Comparison of ENCODE assay signal across 27 cellular contexts in the genomic region with DNA sequence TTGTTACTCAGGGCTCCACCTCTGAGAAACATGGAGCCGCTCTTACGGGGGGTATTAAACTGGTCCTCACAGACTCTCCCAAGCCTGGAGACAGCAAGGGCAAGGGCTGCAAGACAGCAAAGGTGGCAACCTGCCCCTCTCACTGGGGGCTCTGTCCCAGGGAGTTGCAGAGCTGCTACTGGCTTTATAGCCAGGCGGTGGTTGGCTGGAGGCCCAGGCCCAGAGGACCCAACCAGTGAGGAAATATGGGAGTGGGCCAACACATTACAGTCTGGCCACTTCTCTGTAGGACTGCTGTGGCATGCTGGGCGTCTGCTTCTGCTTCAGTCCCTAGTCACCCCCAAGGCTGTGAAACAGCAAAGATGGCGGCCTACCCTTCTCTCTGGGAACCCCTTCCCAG.
"Had no signal": no experiment of that assay in that cellular context is flagged by ENCODE, and none has a peak within 500 bp of the region (broad histone marks: within the 10 kb centered on the region; RNA-seq: fewer than 3 reads in every experiment).

No MANE protein-coding gene starts in this region.

- H3K4me1 ChIP-seq: stomach, suprapubic skin, testis, thyroid gland, tibial artery, tibial nerve, transverse colon, upper lobe of left lung, uterus, vagina had no signal

- H3K9me3 Mint-ChIP-seq: stimulated activated naive B cell treated with anti-CD40 and anti-IgM and Interleukin-4, amounts not matched to agents 10 μg/mL and 1 μg/mL and 100 μg/mL, for 72 hours; type B pancreatic cell had no signal

- FAIRE-seq: urothelium cell line had no signal

- H3K27me3 ChIP-seq: stomach, suprapubic skin, testis, thyroid gland, tibial artery, tibial nerve, transverse colon, upper lobe of left lung, vagina had no signal

- H3K4me1 Mint-ChIP-seq: stimulated activated effector memory CD8-positive, alpha-beta T cell treated with anti-CD3 and anti-CD28 coated beads, Interleukin-12 subunit alpha, Interleukin-12 subunit beta, amount 100 ng/mL, for 72 hours; stimulated activated naive B cell treated with anti-CD40 and anti-IgM and Interleukin-4, amounts not matched to agents 10 μg/mL and 1 μg/mL and 100 μg/mL, for 72 hours had no signal

- DNase-seq: stimulated activated CD4-positive, alpha-beta T cell treated with anti-CD3 and anti-CD28 coated beads, Interleukin-1b, Interleukin-23, amount 100 ng/mL, for 48 hours; stimulated activated CD4-positive, alpha-beta T cell treated with anti-CD3 and anti-CD28 coated beads, Interleukin-2, amount 100 ng/mL, for 24 hours; stimulated activated CD4-positive, alpha-beta T cell treated with anti-CD3 and anti-CD28 coated beads, Interleukin-2, amount 100 ng/mL, for 48 hours; stimulated activated CD4-positive, alpha-beta T cell treated with anti-CD3 and anti-CD28 coated beads, Interleukin-4, amount 100 ng/mL, for 1 hour; stimulated activated CD4-positive, alpha-beta T cell treated with anti-CD3 and anti-CD28 coated beads, Interleukin-4, amount 100 ng/mL, for 24 hours; stimulated activated CD4-positive, alpha-beta T cell treated with anti-CD3 and anti-CD28 coated beads, Interleukin-4, amount 100 ng/mL, for 4 hours; stimulated activated CD8-positive, alpha-beta memory T cell treated with anti-CD3 and anti-CD28 coated beads, Interleukin-4, amount 100 ng/mL, for 48 hours; stimulated activated naive B cell treated with anti-CD40 and anti-IgM and Interleukin-4, amounts not matched to agents 10 μg/mL and 1 μg/mL and 100 μg/mL, for 72 hours; stimulated activated naive CD4-positive, alpha-beta T cell; stimulated activated naive CD4-positive, alpha-beta T cell treated with Interleukin-2 at 50 U/mL for 16 hours; stomach; substantia nigra; testis; thyroid gland; tibial artery; transverse colon; trophoblast cell; upper lobe of left lung; uterus had no signal

- H3K27ac Mint-ChIP-seq: stimulated activated effector memory CD8-positive, alpha-beta T cell treated with anti-CD3 and anti-CD28 coated beads, Interleukin-12 subunit alpha, Interleukin-12 subunit beta, amount 100 ng/mL, for 72 hours; stimulated activated naive B cell treated with anti-CD40 and anti-IgM and Interleukin-4, amounts not matched to agents 10 μg/mL and 1 μg/mL and 100 μg/mL, for 72 hours; stimulated activated naive CD8-positive, alpha-beta T cell treated with anti-CD3 and anti-CD28 coated beads, Interleukin-15, Interleukin-2, amounts not matched to agents 100 ng/mL and 50 ng/mL, for 24 hours; type B pancreatic cell had no signal

- H3K27ac ChIP-seq: stomach, suprapubic skin, testis, thoracic aorta, thyroid gland, tibial artery, tibial nerve, transverse colon, upper lobe of left lung, uterus, vagina had no signal

- H3K4me3 ChIP-seq: stomach, suprapubic skin, testis, thoracic aorta, thyroid gland, tibial artery, tibial nerve, transverse colon, upper lobe of left lung, uterus, vagina had no signal

- H3K27me3 Mint-ChIP-seq: stimulated activated naive B cell treated with anti-CD40 and anti-IgM and Interleukin-4, amounts not matched to agents 10 μg/mL and 1 μg/mL and 100 μg/mL, for 72 hours; stimulated activated naive CD8-positive, alpha-beta T cell treated with anti-CD3 and anti-CD28 coated beads, Interleukin-15, Interleukin-2, amounts not matched to agents 100 ng/mL and 50 ng/mL, for 24 hours; type B pancreatic cell had no signal

- H3K36me3 Mint-ChIP-seq: stimulated activated effector memory CD8-positive, alpha-beta T cell treated with anti-CD3 and anti-CD28 coated beads, Interleukin-12 subunit alpha, Interleukin-12 subunit beta, amount 100 ng/mL, for 72 hours; stimulated activated naive B cell treated with anti-CD40 and anti-IgM and Interleukin-4, amounts not matched to agents 10 μg/mL and 1 μg/mL and 100 μg/mL, for 72 hours; type B pancreatic cell had no signal

- H3K9me3 ChIP-seq: suprapubic skin, testis, thoracic aorta, thyroid gland, tibial artery, tibial nerve, upper lobe of left lung, uterus, vagina had no signal

- H3K4me3 Mint-ChIP-seq: stimulated activated effector memory CD8-positive, alpha-beta T cell treated with anti-CD3 and anti-CD28 coated beads, Interleukin-12 subunit alpha, Interleukin-12 subunit beta, amount 100 ng/mL, for 72 hours; stimulated activated naive B cell treated with anti-CD40 and anti-IgM and Interleukin-4, amounts not matched to agents 10 μg/mL and 1 μg/mL and 100 μg/mL, for 72 hours; stimulated activated naive CD8-positive, alpha-beta T cell treated with anti-CD3 and anti-CD28 coated beads, Interleukin-15, Interleukin-2, amounts not matched to agents 100 ng/mL and 50 ng/mL, for 24 hours; type B pancreatic cell had no signal

- H3K36me3 ChIP-seq: stomach, suprapubic skin, thoracic aorta, thyroid gland, tibial artery, tibial nerve, transverse colon, upper lobe of left lung, uterus, vagina had no signal
